ENCODE assay signal across 7 cellular contexts in the genomic region with DNA sequence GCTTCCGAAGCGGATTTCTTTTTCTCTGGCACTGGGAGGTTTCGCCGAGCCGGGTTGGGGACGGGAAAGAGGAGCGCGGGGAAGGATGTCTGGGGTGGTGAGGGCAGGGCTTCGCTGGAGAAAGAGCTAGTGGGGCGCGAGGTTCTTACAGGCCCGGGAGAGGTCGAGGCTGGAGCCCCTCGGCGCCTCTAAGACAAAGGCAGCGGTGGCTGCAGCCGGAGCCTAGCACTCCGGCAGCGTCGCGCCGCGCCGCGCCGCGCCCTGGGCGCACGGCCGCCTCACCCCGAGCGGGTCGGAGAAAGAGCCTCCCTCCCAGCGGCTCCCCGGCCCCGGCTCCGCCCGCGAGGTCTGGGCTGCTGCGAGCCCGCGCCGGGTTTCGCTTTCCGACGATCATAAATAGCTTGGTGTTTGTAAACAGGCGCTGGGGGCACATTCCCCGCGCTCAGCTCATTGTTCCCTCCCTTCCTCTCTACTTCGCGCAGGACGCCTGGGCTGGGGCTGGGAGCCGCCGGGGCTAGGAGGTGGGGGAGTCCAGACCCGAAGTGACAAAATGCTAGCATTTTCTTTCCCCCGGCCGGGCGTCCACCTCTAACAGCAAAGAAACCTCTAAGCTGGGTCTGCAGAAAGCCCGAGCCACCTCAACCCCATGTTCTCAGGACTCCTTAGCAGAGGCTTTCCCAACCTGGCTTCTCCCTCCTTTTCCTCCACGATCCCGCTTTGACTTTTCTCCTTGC. TPM values are rescaled to one million over a fixed set of nuclear protein-coding genes. Genes with fewer than 3 reads are reported as not detected.
DNase-seq lines count a peak whose midpoint lies in the region; ATAC-seq and TF ChIP-seq lines count a peak whose summit lies in the region.

No MANE protein-coding gene starts in this region.

- peak overlapping the region; percentile 93 to 99 (median 98) for H3K27ac ChIP-seq in sigmoid colon

- CTCF ChIA-PET in MCF 10A (lab: Yijun Ruan, JAX): interaction anchor here (0.6 to 2.3 kb wide), 24 partner anchors 10 to 1597 kb away, joined by 3 to 11 read pairs (median 3); no protein-coding TSS in a partner anchor

- intact Hi-C loops in MCF 10A (cut with micrococcal nuclease): loop anchor here (1.0 to 5.0 kb wide), 5 partner anchors 417 to 1597 kb away; no protein-coding TSS in a partner anchor
- intact Hi-C loops in sigmoid colon (cut with DNase I): loop anchor here (2.0 to 10.0 kb wide), 13 partner anchors 141 to 1408 kb away; a partner anchor contains a TSS

- ATAC-seq in HG02642 (IDR thresholded peaks at IDR 0.05; ENCODE audit: poor library complexity, unreplicated experiment): peak; percentile 49

- TF ChIP-seq CTCF in MCF 10A (IDR thresholded peaks at IDR 0.05; ENCODE audit: unreplicated experiment): no peak
- no peak for TF ChIP-seq CTCF in sigmoid colon (IDR thresholded peaks at IDR 0.05)

- TF ChIP-seq POLR2A in sigmoid colon (IDR thresholded peaks at IDR 0.05): no peak

- POLR2A ChIA-PET in MCF 10A (lab: Yijun Ruan, JAX): interaction anchor here (0.6 to 5.0 kb wide), 80 partner anchors 9 to 1597 kb away, joined by 3 to 48 read pairs (median 4); no protein-coding TSS in a partner anchor

- peaks cover 6% of the 10 kb centered on the region for H3K4me1 Mint-ChIP-seq in MCF 10A (ENCODE audit: insufficient read depth, unreplicated experiment)
- H3K4me1 Mint-ChIP-seq in immature natural killer cell: peaks cover 32 to 56% of the 10 kb centered on the region in 2 donors

- DNase-seq in EL: peak; percentile 74
- peak; percentile 38 for DNase-seq in NCI-H510A (lab: John Stamatoyannopoulos, UW)
- DNase-seq in MCF 10A (ENCODE audit: unreplicated experiment): peak; percentile 68
- DNase-seq in immature natural killer cell: peak; percentile 22 to 52 (median 41)
- peak; percentile 88 for DNase-seq in sigmoid colon
- DNase-seq in epidermal melanocyte (ENCODE audit: insufficient read length, low spot score): no peak

- H3K4me3 ChIP-seq in sigmoid colon: peak overlapping the region; percentile 62 to 87 (median 84)

- H3K36me3 ChIP-seq in sigmoid colon: peaks cover 0 to 15% (median 3%) of the 10 kb centered on the region in 4 donors

- BruUV-seq in MCF 10A (replicated peaks; lab: Mats Ljungman, UMichigan): no TSS peak

- peaks cover 0 to 30% (median 20%) of the 10 kb centered on the region in 4 donors for H3K4me1 ChIP-seq in sigmoid colon

- H3K36me3 Mint-ChIP-seq in MCF 10A (ENCODE audit: insufficient read depth, unreplicated experiment): peaks cover 15% of the 10 kb centered on the region
- H3K36me3 Mint-ChIP-seq in immature natural killer cell: no peaks in the 10 kb centered on the region

- H3K9me3 Mint-ChIP-seq in MCF 10A (ENCODE audit: unreplicated experiment) (no peaks in the 10 kb centered on the region), immature natural killer cell (peaks cover 0 to 8% (median 0%) of the 10 kb centered on the region in 6 donors)

- 0 to 1% methylated on average over 61 of the region's 61 CpGs for WGBS in sigmoid colon, 2 donors

- H3K27me3 Mint-ChIP-seq in MCF 10A (ENCODE audit: insufficient read depth, unreplicated experiment) (no peaks in the 10 kb centered on the region), immature natural killer cell (ENCODE audit: low read depth in 3 of 3) (peaks cover 21 to 37% (median 31%) of the 10 kb centered on the region in 3 donors)

- H3K4me3 Mint-ChIP-seq in MCF 10A (ENCODE audit: unreplicated experiment): peak overlapping the region; percentile 84
- H3K4me3 Mint-ChIP-seq in immature natural killer cell: peak overlapping the region; percentile 84 to 98 (median 93)

- no peaks in the 10 kb centered on the region for H3K27me3 ChIP-seq in sigmoid colon

- no peak for TF ChIP-seq EP300 in sigmoid colon (IDR thresholded peaks at IDR 0.05)

- H3K27ac Mint-ChIP-seq in MCF 10A (ENCODE audit: low read depth, unreplicated experiment) (peak overlapping the region; percentile 89), immature natural killer cell (peak overlapping the region in 5 of 6 donors; percentile 23 to 79 (median 50))

- H3K9me3 ChIP-seq in sigmoid colon: no peaks in the 10 kb centered on the region

RNA-seq across cellular contexts. Expression of a gene that starts 0.8 kb away (rescaled TPM):
- 4.1 and 4.4 TPM in 2 replicates for total RNA-seq in MCF 10A (2022)
- polyA plus RNA-seq in immature natural killer cell: 1 to 10 TPM in 2 of 3 donors, not detected in 1; 1.3 to 1.7 TPM
- total RNA-seq in sigmoid colon: 100 to 1,000 TPM; 108 to 144 (median 128) TPM
- 10 to 100 TPM in 1 of 3 donors, 1 to 10 TPM in 2; 2.8 to 14.2 (median 7.8) TPM for polyA plus RNA-seq in sigmoid colon

Comparison
In these comparisons a context has a peak if more than half of its experiments do, and no peak if none do; other contexts are left out.
1. RNA of a gene that starts 0.8 kb away (total RNA-seq): 108 to 144 TPM in sigmoid colon; 4.1 to 4.4 TPM in MCF 10A; every median in the first group is over 10 times any median in the second.